28 cellular contexts compared by ENCODE assay signal in genomic region chr9:23394189-23394588, GRCh38.
"Had no signal": no experiment of that assay in that cellular context is flagged by ENCODE, and none has a peak within 500 bp of the region (broad histone marks: within the 10 kb centered on the region; RNA-seq: fewer than 3 reads in every experiment).

No MANE protein-coding gene starts in this region.

- DNase-seq: colonic mucosa; cortex of kidney; dermis blood vessel endothelial cell; dorsolateral prefrontal cortex; effector CD4-positive, alpha-beta T cell; effector CD8-positive, alpha-beta T cell; effector memory CD4-positive, alpha-beta T cell; effector memory CD8-positive, alpha-beta T cell; endodermal cell; erythroblast; esophagus squamous epithelium; foreskin fibroblast; foreskin keratinocyte; foreskin melanocyte; gastrocnemius medialis; glutamatergic neuron; head of caudate nucleus; heart left ventricle; heart right ventricle had no signal

- H3K27me3 ChIP-seq: colonic mucosa, dorsolateral prefrontal cortex, esophagus muscularis mucosa, esophagus squamous epithelium, foreskin keratinocyte, gastroesophageal sphincter, heart left ventricle, heart right ventricle had no signal

- H3K36me3 ChIP-seq: colonic mucosa, esophagus muscularis mucosa, esophagus squamous epithelium, gastrocnemius medialis, gastroesophageal sphincter, heart left ventricle, heart right ventricle had no signal

- H3K9me3 ChIP-seq: colonic mucosa, esophagus squamous epithelium, gastroesophageal sphincter had no signal

- H3K27ac Mint-ChIP-seq: dendritic cell treated with granulocyte-macrophage colony-stimulating factor and Interleukin-4, amounts not matched to agents 40 ng/mL and 50 ng/mL, for 4 days; effector memory CD8-positive, alpha-beta T cell; endodermal cell had no signal

- H3K4me1 ChIP-seq: colonic mucosa, esophagus muscularis mucosa, esophagus squamous epithelium, gastrocnemius medialis, gastroesophageal sphincter, heart left ventricle, heart right ventricle had no signal

- H3K4me3 Mint-ChIP-seq: dendritic cell treated with granulocyte-macrophage colony-stimulating factor and Interleukin-4, amounts not matched to agents 40 ng/mL and 50 ng/mL, for 4 days; effector memory CD8-positive, alpha-beta T cell; endodermal cell had no signal

- H3K27me3 Mint-ChIP-seq: dendritic cell treated with granulocyte-macrophage colony-stimulating factor and Interleukin-4, amounts not matched to agents 40 ng/mL and 50 ng/mL, for 4 days; effector memory CD8-positive, alpha-beta T cell had no signal

- H3K4me3 ChIP-seq: colonic mucosa, coronary artery, dorsolateral prefrontal cortex, esophagus muscularis mucosa, esophagus squamous epithelium, gastrocnemius medialis, gastroesophageal sphincter, heart left ventricle, heart right ventricle had no signal

- ATAC-seq: effector memory CD8-positive, alpha-beta T cell; esophagus mucosa; foreskin keratinocyte; gastrocnemius medialis; gastroesophageal sphincter; heart left ventricle; heart right ventricle had no signal

- H3K27ac ChIP-seq: colonic mucosa, coronary artery, dorsolateral prefrontal cortex, epithelial cell of prostate, esophagus muscularis mucosa, esophagus squamous epithelium, foreskin keratinocyte, gastrocnemius medialis, gastroesophageal sphincter, heart left ventricle, heart right ventricle had no signal

- FAIRE-seq: colon, endometrium, endothelial cell of umbilical vein had no signal

- H3K4me1 Mint-ChIP-seq: endodermal cell had no signal
